Comparison of ENCODE assay signal across 8 cellular contexts in the genomic region with DNA sequence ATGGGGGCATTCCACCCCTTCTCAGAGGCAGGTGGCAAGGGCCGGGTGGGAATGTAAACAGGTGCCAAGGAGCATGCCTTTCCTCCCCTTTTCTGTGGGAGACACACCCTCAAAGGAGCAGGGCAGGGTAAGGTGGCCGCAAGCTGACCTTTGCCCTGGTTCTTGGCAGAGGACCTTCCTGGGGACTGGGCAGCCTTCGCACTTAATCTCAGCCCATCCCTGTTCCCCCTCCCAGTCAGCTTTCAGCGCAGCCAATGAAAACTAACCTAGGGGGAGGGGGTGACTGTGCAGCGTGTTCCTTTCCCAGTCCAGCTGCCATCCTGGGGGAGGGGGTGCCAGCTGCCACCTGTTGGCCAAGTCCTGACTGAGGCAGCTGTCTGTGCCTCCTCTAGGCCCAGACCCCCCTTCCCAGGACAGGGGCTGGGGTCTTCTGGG. TPM values are rescaled to one million over a fixed set of nuclear protein-coding genes. Genes with fewer than 3 reads are reported as not detected.
DNase-seq lines count a peak whose midpoint lies in the region; ATAC-seq, FAIRE-seq and TF ChIP-seq lines count a peak whose summit lies in the region.

No MANE protein-coding gene starts in this region.

- H3K9me3 ChIP-seq in hepatocyte (ENCODE audit: low read depth) (no peaks in the 10 kb centered on the region), small intestine (ENCODE audit: control insufficient read depth, low read depth) (no peaks in the 10 kb centered on the region)

- peak overlapping the region; percentile 46 for H3K27ac Mint-ChIP-seq in activated T-cell treated with anti-CD3 and anti-CD28 coated beads, Interleukin-2, amount 50 U/mL, for 72 hours

- H4K20me1 ChIP-seq in hepatocyte (ENCODE audit: insufficient read depth, poor library complexity, severe bottlenecking): peaks cover 46% of the 10 kb centered on the region

- H3K79me2 ChIP-seq in hepatocyte: peaks cover 68% of the 10 kb centered on the region

- H3K4me2 ChIP-seq in hepatocyte: peak overlapping the region; percentile 97

- H3K27ac ChIP-seq in VCaP (peak overlapping the region; percentile 99), hepatocyte (peak overlapping the region; percentile 100), small intestine (ENCODE audit: low read depth in 1 of 2, low read length in 1 of 2) (peak overlapping the region; percentile 98 to 100)

- H3K36me3 ChIP-seq in hepatocyte (replicated peaks; ENCODE audit: insufficient read depth, low read depth) (no peaks in the 10 kb centered on the region), small intestine (ENCODE audit: control insufficient read depth in 2 of 2, insufficient read depth in 2 of 2, low read length in 2 of 2) (peaks cover 2 to 13% of the 10 kb centered on the region in 2 donors)

- 40% methylated on average over 4 of the region's 5 CpGs for WGBS in hepatocyte (ENCODE audit: low lambda C conversion rate, missing lambda C conversion rate)
- 20 to 39% (median 21%) methylated on average over 5 of the region's 5 CpGs for WGBS in small intestine, 3 donors

- no peaks in the 10 kb centered on the region for H3K9me3 Mint-ChIP-seq in activated T-cell treated with anti-CD3 and anti-CD28 coated beads, Interleukin-2, amount 50 U/mL, for 72 hours

- H3K9me2 ChIP-seq in hepatocyte (replicated peaks; ENCODE audit: insufficient read depth): no peaks in the 10 kb centered on the region

- H3K27me3 Mint-ChIP-seq in activated T-cell treated with anti-CD3 and anti-CD28 coated beads, Interleukin-2, amount 50 U/mL, for 72 hours (ENCODE audit: low read depth): no peaks in the 10 kb centered on the region

- TF ChIP-seq CTCF in VCaP (conservative IDR thresholded peaks at IDR 0.05) (no peak; the same call in 1 of the 2 replicates), hepatocyte (IDR thresholded peaks at IDR 0.05; ENCODE audit: poor library complexity) (no peak), omental fat pad (IDR thresholded peaks at IDR 0.05) (no peak)

- no peak for DNase-seq in activated T-cell treated with anti-CD3 and anti-CD28 coated beads, Interleukin-2, amount 50 U/mL, for 72 hours
- DNase-seq in activated T-cell treated with anti-CD3 and anti-CD28 coated beads, Interleukin-2, amount 50 U/mL, for 48 hours: no peak
- DNase-seq in hepatocyte (ENCODE audit: low spot score) (peak; percentile 71), small intestine (peak; percentile 99), cortex of kidney (lab: John Stamatoyannopoulos, UW) (no peak), omental fat pad (ENCODE audit: low spot score) (no peak), NCI-H146 (lab: John Stamatoyannopoulos, UW) (no peak)

- H3K36me3 Mint-ChIP-seq in activated T-cell treated with anti-CD3 and anti-CD28 coated beads, Interleukin-2, amount 50 U/mL, for 72 hours (ENCODE audit: insufficient read depth in 2 of 2): peaks cover 0 to 11% of the 10 kb centered on the region in 2 donors

- H3K4me1 ChIP-seq in hepatocyte (ENCODE audit: insufficient read depth): peaks cover 33% of the 10 kb centered on the region
- H3K4me1 ChIP-seq in small intestine (ENCODE audit: control insufficient read depth in 2 of 2, insufficient read depth in 1 of 2, low read depth in 1 of 2, low read length in 1 of 2): peaks cover 0 to 7% of the 10 kb centered on the region in 2 donors

- H3K4me3 Mint-ChIP-seq in activated T-cell treated with anti-CD3 and anti-CD28 coated beads, Interleukin-2, amount 50 U/mL, for 72 hours: peak overlapping the region; percentile 93

- no peak for FAIRE-seq in small intestine (lab: Jason Lieb, UNC)

- no peak overlapping the region for H2AFZ ChIP-seq in hepatocyte

- peaks cover 67% of the 10 kb centered on the region for H3K4me1 Mint-ChIP-seq in activated T-cell treated with anti-CD3 and anti-CD28 coated beads, Interleukin-2, amount 50 U/mL, for 72 hours (ENCODE audit: low read depth)

- no peak for ATAC-seq in activated T-cell treated with anti-CD3 and anti-CD28 coated beads, Interleukin-2, amount 50 U/mL, for 72 hours (replicated peaks in 1 of 2)
- no peak for ATAC-seq in omental fat pad (ENCODE audit: low FRiP score)

- H3K27me3 ChIP-seq in hepatocyte (no peaks in the 10 kb centered on the region), small intestine (ENCODE audit: control insufficient read depth in 2 of 2, insufficient read depth in 2 of 2, low read length in 2 of 2) (no peaks in the 10 kb centered on the region)

- peak overlapping the region; percentile 54 for H3K4me3 ChIP-seq in hepatocyte
- H3K4me3 ChIP-seq in small intestine (ENCODE audit: low read depth in 1 of 2, low read length in 2 of 2): peak overlapping the region in 1 of 2 donors; percentile 80

RNA-seq across cellular contexts. Expression of gene TRAF4, which starts 2.8 kb away (rescaled TPM):
- 100 to 1,000 TPM; 108 to 145 TPM for total RNA-seq in activated T-cell treated with anti-CD3 and anti-CD28 coated beads, Interleukin-2, amount 50 U/mL, for 72 hours
- total RNA-seq in hepatocyte (99.5 and 107 TPM in 2 replicates), omental fat pad (10 to 100 TPM in 2 of 4 donors, 1 to 10 TPM in 2; 8.4 to 66.7 (median 30.7) TPM)
- polyA plus RNA-seq in hepatocyte (66.2 and 81.4 TPM in 2 replicates), small intestine (100 to 1,000 TPM in 2 of 3 donors, 10 to 100 TPM in 1; 58.8 to 203 (median 165) TPM)

RNA-seq across cellular contexts. Expression of gene NEK8, which starts 18.0 kb away (rescaled TPM):
- total RNA-seq in activated T-cell treated with anti-CD3 and anti-CD28 coated beads, Interleukin-2, amount 50 U/mL, for 72 hours: 10 to 100 TPM in 1 of 2 donors, 1 to 10 TPM in 1; 6.9 to 10.9 TPM
- total RNA-seq in hepatocyte (3.3 and 5.5 TPM in 2 replicates), omental fat pad (1 to 10 TPM; 1.9 to 3.4 (median 2.5) TPM)
- polyA plus RNA-seq in hepatocyte (8.1 and 9.7 TPM in 2 replicates), small intestine (1 to 10 TPM; 3.5 to 3.6 (median 3.6) TPM)

RNA-seq across cellular contexts. Expression of gene TLCD1, which starts 20.6 kb away (rescaled TPM):
- 1 to 10 TPM; 5.2 to 9.0 TPM for total RNA-seq in activated T-cell treated with anti-CD3 and anti-CD28 coated beads, Interleukin-2, amount 50 U/mL, for 72 hours
- 12.5 and 14.6 TPM in 2 replicates for total RNA-seq in hepatocyte
- 23.4 and 26.6 TPM in 2 replicates for polyA plus RNA-seq in hepatocyte
- 10 to 100 TPM; 10.7 to 21.3 (median 12.1) TPM for polyA plus RNA-seq in small intestine
- total RNA-seq in omental fat pad: 1 to 10 TPM in 3 of 4 donors, not detected in 1; 2.1 to 5.2 (median 3.6) TPM

RNA-seq across cellular contexts. Expression of gene RPL23A, which starts 26.8 kb away (rescaled TPM):
- total RNA-seq in activated T-cell treated with anti-CD3 and anti-CD28 coated beads, Interleukin-2, amount 50 U/mL, for 72 hours: 1,000 to 10,000 TPM; 2,006 to 2,174 TPM
- total RNA-seq in hepatocyte (501 and 614 TPM in 2 replicates), omental fat pad (100 to 1,000 TPM; 568 to 719 (median 636) TPM)
- polyA plus RNA-seq in hepatocyte (1,050 and 1,115 TPM in 2 replicates), small intestine (1,000 to 10,000 TPM in 2 of 3 donors, 100 to 1,000 TPM in 1; 783 to 1,912 (median 1,402) TPM)

RNA-seq across cellular contexts. Expression of gene RAB34, which starts 29.0 kb away (rescaled TPM):
- total RNA-seq in activated T-cell treated with anti-CD3 and anti-CD28 coated beads, Interleukin-2, amount 50 U/mL, for 72 hours: 10 to 100 TPM; 10.4 to 17.3 TPM
- 160 and 184 TPM in 2 replicates for total RNA-seq in hepatocyte
- polyA plus RNA-seq in hepatocyte: 180 and 185 TPM in 2 replicates
- 10 to 100 TPM in 2 of 3 donors, 1 to 10 TPM in 1; 4.2 to 33.5 (median 31.0) TPM for polyA plus RNA-seq in small intestine
- total RNA-seq in omental fat pad: 100 to 1,000 TPM in 2 of 4 donors, 10 to 100 TPM in 2; 90.4 to 112 (median 101) TPM

Comparison
In these comparisons a context has a peak if more than half of its experiments do, and no peak if none do; other contexts are left out.
1. DNase-seq: peak in hepatocyte (single experiment) and small intestine (single experiment); none in activated T-cell treated with anti-CD3 and anti-CD28 coated beads, Interleukin-2, amount 50 U/mL, for 72 hours (0 of 2), activated T-cell treated with anti-CD3 and anti-CD28 coated beads, Interleukin-2, amount 50 U/mL, for 48 hours (0 of 2), cortex of kidney (single experiment), omental fat pad (single experiment) and NCI-H146 (single experiment).
2. Peak in every context shown above with its lines, with median percentiles within 50 percentile points of each other: H3K27ac ChIP-seq.